1 cellular context compared by ENCODE assay signal in the genomic region with DNA sequence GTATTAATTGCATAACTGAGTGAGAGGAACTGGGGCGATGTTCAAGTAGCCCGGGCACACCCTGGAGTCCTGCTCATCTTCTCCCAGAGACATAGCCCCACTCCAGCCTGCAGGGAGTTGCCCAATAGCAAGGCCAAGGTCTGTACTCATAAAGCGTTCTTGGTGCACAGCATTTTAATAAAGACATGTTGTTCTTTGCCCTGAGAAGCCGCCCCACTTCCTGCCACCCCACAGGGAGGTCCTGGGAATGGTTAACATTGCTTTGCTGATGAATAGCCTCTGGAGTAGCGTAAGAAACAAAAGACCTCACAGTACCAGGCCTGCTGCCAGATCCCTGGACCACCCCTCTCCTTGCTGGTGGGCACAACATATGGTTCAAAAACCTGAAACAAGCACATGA.
A peak's percentile ranks its signal among the peaks of the same experiment; 100 is the strongest.
TF ChIP-seq lines count a peak whose summit lies in the region.

No MANE protein-coding gene starts in this region.

TF ChIP-seq in HepG2, 621 proteins besides CTCF, POLR2A, EP300 and RAD21 (continued from another document and continues in another):
- peak; percentile 88 for TF ChIP-seq CEBPG (CRISPR knock-in tag; IDR thresholded peaks at IDR 0.05)
- TF ChIP-seq, protein P1, sequence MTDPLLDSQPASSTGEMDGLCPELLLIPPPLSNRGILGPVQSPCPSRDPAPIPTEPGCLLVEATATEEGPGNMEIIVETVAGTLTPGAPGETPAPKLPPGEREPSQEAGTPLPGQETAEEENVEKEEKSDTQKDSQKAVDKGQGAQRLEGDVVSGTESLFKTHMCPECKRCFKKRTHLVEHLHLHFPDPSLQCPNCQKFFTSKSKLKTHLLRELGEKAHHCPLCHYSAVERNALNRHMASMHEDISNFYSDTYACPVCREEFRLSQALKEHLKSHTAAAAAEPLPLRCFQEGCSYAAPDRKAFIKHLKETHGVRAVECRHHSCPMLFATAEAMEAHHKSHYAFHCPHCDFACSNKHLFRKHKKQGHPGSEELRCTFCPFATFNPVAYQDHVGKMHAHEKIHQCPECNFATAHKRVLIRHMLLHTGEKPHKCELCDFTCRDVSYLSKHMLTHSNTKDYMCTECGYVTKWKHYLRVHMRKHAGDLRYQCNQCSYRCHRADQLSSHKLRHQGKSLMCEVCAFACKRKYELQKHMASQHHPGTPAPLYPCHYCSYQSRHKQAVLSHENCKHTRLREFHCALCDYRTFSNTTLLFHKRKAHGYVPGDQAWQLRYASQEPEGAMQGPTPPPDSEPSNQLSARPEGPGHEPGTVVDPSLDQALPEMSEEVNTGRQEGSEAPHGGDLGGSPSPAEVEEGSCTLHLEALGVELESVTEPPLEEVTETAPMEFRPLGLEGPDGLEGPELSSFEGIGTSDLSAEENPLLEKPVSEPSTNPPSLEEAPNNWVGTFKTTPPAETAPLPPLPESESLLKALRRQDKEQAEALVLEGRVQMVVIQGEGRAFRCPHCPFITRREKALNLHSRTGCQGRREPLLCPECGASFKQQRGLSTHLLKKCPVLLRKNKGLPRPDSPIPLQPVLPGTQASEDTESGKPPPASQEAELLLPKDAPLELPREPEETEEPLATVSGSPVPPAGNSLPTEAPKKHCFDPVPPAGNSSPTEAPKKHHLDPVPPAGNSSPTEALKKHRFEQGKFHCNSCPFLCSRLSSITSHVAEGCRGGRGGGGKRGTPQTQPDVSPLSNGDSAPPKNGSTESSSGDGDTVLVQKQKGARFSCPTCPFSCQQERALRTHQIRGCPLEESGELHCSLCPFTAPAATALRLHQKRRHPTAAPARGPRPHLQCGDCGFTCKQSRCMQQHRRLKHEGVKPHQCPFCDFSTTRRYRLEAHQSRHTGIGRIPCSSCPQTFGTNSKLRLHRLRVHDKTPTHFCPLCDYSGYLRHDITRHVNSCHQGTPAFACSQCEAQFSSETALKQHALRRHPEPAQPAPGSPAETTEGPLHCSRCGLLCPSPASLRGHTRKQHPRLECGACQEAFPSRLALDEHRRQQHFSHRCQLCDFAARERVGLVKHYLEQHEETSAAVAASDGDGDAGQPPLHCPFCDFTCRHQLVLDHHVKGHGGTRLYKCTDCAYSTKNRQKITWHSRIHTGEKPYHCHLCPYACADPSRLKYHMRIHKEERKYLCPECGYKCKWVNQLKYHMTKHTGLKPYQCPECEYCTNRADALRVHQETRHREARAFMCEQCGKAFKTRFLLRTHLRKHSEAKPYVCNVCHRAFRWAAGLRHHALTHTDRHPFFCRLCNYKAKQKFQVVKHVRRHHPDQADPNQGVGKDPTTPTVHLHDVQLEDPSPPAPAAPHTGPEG (CRISPR knock-in tag; IDR thresholded peaks at IDR 0.05): no peak
- no peak for TF ChIP-seq ZNF747 (CRISPR knock-in tag; IDR thresholded peaks at IDR 0.05; ENCODE audit: borderline replicate concordance)
- TF ChIP-seq PTBP1 (IDR thresholded peaks at IDR 0.05; ENCODE audit: low read depth, low read length, poor library complexity, severe bottlenecking): no peak
- TF ChIP-seq KLF12 (CRISPR knock-in tag; IDR thresholded peaks at IDR 0.05; ENCODE audit: borderline replicate concordance): no peak
- no peak for TF ChIP-seq CC2D1A (CRISPR knock-in tag; IDR thresholded peaks at IDR 0.05)
- TF ChIP-seq SMARCC2 (IDR thresholded peaks at IDR 0.05): no peak
- peak; percentile 33 for TF ChIP-seq TEAD3 (CRISPR knock-in tag; optimal IDR thresholded peaks at IDR 0.05; ENCODE audit: borderline replicate concordance)
- no peak for TF ChIP-seq HCFC1 (IDR thresholded peaks at IDR 0.05; ENCODE audit: low read depth, low read length)
- TF ChIP-seq HMG20B (CRISPR knock-in tag; conservative IDR thresholded peaks at IDR 0.05): no peak
- no peak for TF ChIP-seq SNRNP70 (IDR thresholded peaks at IDR 0.05; ENCODE audit: low read depth, low read length)
- TF ChIP-seq, protein P2, sequence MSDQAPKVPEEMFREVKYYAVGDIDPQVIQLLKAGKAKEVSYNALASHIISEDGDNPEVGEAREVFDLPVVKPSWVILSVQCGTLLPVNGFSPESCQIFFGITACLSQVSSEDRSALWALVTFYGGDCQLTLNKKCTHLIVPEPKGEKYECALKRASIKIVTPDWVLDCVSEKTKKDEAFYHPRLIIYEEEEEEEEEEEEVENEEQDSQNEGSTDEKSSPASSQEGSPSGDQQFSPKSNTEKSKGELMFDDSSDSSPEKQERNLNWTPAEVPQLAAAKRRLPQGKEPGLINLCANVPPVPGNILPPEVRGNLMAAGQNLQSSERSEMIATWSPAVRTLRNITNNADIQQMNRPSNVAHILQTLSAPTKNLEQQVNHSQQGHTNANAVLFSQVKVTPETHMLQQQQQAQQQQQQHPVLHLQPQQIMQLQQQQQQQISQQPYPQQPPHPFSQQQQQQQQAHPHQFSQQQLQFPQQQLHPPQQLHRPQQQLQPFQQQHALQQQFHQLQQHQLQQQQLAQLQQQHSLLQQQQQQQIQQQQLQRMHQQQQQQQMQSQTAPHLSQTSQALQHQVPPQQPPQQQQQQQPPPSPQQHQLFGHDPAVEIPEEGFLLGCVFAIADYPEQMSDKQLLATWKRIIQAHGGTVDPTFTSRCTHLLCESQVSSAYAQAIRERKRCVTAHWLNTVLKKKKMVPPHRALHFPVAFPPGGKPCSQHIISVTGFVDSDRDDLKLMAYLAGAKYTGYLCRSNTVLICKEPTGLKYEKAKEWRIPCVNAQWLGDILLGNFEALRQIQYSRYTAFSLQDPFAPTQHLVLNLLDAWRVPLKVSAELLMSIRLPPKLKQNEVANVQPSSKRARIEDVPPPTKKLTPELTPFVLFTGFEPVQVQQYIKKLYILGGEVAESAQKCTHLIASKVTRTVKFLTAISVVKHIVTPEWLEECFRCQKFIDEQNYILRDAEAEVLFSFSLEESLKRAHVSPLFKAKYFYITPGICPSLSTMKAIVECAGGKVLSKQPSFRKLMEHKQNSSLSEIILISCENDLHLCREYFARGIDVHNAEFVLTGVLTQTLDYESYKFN (CRISPR knock-in tag; conservative IDR thresholded peaks at IDR 0.05): peak; percentile 36; the same call in 1 of the 2 replicates
- TF ChIP-seq BHLHE40 (IDR thresholded peaks at IDR 0.05; ENCODE audit: low read length): no peak
- TF ChIP-seq ZNF34 (CRISPR knock-in tag; IDR thresholded peaks at IDR 0.05; ENCODE audit: borderline replicate concordance): no peak
- TF ChIP-seq, protein P3, sequence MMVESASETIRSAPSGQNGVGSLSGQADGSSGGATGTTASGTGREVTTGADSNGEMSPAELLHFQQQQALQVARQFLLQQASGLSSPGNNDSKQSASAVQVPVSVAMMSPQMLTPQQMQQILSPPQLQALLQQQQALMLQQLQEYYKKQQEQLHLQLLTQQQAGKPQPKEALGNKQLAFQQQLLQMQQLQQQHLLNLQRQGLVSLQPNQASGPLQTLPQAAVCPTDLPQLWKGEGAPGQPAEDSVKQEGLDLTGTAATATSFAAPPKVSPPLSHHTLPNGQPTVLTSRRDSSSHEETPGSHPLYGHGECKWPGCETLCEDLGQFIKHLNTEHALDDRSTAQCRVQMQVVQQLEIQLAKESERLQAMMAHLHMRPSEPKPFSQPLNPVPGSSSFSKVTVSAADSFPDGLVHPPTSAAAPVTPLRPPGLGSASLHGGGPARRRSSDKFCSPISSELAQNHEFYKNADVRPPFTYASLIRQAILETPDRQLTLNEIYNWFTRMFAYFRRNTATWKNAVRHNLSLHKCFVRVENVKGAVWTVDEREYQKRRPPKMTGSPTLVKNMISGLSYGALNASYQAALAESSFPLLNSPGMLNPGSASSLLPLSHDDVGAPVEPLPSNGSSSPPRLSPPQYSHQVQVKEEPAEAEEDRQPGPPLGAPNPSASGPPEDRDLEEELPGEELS (CRISPR knock-in tag; IDR thresholded peaks at IDR 0.05): no peak
- 0 out of 2 replicates have a peak, but pooled peaks have one; percentile 20 for TF ChIP-seq ZNF556 (CRISPR knock-in tag; IDR thresholded peaks at IDR 0.05; ENCODE audit: borderline replicate concordance)
- no peak for TF ChIP-seq MTA1 (CRISPR knock-in tag; IDR thresholded peaks at IDR 0.05; ENCODE audit: borderline replicate concordance)
- no peak for TF ChIP-seq ZNF430 (CRISPR knock-in tag; IDR thresholded peaks at IDR 0.05)
- TF ChIP-seq, protein P4, sequence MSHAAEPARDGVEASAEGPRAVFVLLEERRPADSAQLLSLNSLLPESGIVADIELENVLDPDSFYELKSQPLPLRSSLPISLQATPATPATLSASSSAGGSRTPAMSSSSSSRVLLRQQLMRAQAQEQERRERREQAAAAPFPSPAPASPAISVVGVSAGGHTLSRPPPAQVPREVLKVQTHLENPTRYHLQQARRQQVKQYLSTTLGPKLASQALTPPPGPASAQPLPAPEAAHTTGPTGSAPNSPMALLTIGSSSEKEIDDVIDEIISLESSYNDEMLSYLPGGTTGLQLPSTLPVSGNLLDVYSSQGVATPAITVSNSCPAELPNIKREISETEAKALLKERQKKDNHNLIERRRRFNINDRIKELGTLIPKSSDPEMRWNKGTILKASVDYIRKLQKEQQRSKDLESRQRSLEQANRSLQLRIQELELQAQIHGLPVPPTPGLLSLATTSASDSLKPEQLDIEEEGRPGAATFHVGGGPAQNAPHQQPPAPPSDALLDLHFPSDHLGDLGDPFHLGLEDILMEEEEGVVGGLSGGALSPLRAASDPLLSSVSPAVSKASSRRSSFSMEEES (CRISPR knock-in tag; IDR thresholded peaks at IDR 0.05): peak; percentile 50; the same call in 1 of the 2 replicates
- peak; percentile 33; the same call in 1 of the 2 replicates for TF ChIP-seq RARA (CRISPR knock-in tag; IDR thresholded peaks at IDR 0.05)
- TF ChIP-seq SIN3A (IDR thresholded peaks at IDR 0.05; ENCODE audit: borderline replicate concordance, low read depth, low read length): no peak
- 0 out of 2 replicates have a peak, but pooled peaks have one; percentile 24 for TF ChIP-seq NR2F2 (IDR thresholded peaks at IDR 0.05; ENCODE audit: borderline replicate concordance, low read depth)
- TF ChIP-seq SOX6 (IDR thresholded peaks at IDR 0.05): no peak
- TF ChIP-seq SOX6 (CRISPR knock-in tag; IDR thresholded peaks at IDR 0.05): no peak; the same call in 1 of the 2 replicates
- TF ChIP-seq ZNF598 (CRISPR knock-in tag; IDR thresholded peaks at IDR 0.05; ENCODE audit: borderline replicate concordance): no peak
- TF ChIP-seq ETV5 (CRISPR knock-in tag; IDR thresholded peaks at IDR 0.05; ENCODE audit: borderline replicate concordance): peak; percentile 73; the same call in 1 of the 2 replicates
- TF ChIP-seq, protein P5, sequence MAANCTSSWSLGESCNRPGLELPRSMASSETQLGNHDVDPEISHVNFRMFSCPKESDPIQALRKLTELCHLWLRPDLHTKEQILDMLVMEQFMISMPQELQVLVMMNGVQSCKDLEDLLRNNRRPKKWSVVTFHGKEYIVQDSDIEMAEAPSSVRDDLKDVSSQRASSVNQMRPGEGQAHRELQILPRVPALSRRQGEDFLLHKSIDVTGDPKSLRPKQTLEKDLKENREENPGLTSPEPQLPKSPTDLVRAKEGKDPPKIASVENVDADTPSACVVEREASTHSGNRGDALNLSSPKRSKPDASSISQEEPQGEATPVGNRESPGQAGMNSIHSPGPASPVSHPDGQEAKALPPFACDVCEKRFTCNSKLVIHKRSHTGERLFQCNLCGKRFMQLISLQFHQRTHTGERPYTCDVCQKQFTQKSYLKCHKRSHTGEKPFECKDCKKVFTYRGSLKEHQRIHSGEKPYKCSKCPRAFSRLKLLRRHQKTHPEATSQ (CRISPR knock-in tag; IDR thresholded peaks at IDR 0.05; ENCODE audit: borderline replicate concordance): no peak
- TF ChIP-seq MIER2 (CRISPR knock-in tag; IDR thresholded peaks at IDR 0.05): 0 out of 2 replicates have a peak, but pooled peaks have one; percentile 43
- TF ChIP-seq HNRNPUL1 (IDR thresholded peaks at IDR 0.05; ENCODE audit: low read depth, low read length): no peak
- TF ChIP-seq NR3C1 (CRISPR knock-in tag; IDR thresholded peaks at IDR 0.05): no peak
- TF ChIP-seq SP4 (CRISPR knock-in tag; IDR thresholded peaks at IDR 0.05): 0 out of 2 replicates have a peak, but pooled peaks have one; percentile 11
- TF ChIP-seq ZFP62 (CRISPR knock-in tag; IDR thresholded peaks at IDR 0.05): no peak
- TF ChIP-seq, protein P6, sequence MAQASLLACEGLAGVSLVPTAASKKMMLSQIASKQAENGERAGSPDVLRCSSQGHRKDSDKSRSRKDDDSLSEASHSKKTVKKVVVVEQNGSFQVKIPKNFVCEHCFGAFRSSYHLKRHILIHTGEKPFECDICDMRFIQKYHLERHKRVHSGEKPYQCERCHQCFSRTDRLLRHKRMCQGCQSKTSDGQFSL (CRISPR knock-in tag; IDR thresholded peaks at IDR 0.05): no peak
- TF ChIP-seq KAT8 (CRISPR knock-in tag; IDR thresholded peaks at IDR 0.05): no peak; the same call in 1 of the 2 replicates
- no peak for TF ChIP-seq CAMTA2 (CRISPR knock-in tag; IDR thresholded peaks at IDR 0.05; ENCODE audit: borderline replicate concordance)
- TF ChIP-seq, protein P7, sequence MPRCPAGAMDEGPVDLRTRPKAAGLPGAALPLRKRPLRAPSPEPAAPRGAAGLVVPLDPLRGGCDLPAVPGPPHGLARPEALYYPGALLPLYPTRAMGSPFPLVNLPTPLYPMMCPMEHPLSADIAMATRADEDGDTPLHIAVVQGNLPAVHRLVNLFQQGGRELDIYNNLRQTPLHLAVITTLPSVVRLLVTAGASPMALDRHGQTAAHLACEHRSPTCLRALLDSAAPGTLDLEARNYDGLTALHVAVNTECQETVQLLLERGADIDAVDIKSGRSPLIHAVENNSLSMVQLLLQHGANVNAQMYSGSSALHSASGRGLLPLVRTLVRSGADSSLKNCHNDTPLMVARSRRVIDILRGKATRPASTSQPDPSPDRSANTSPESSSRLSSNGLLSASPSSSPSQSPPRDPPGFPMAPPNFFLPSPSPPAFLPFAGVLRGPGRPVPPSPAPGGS (CRISPR knock-in tag; IDR thresholded peaks at IDR 0.05): no peak
- TF ChIP-seq FOSL2 (CRISPR knock-in tag; IDR thresholded peaks at IDR 0.05): 0 out of 2 replicates have a peak, but pooled peaks have one; percentile 8
- TF ChIP-seq HHEX (CRISPR knock-in tag; IDR thresholded peaks at IDR 0.05): no peak
- TF ChIP-seq, protein P8, sequence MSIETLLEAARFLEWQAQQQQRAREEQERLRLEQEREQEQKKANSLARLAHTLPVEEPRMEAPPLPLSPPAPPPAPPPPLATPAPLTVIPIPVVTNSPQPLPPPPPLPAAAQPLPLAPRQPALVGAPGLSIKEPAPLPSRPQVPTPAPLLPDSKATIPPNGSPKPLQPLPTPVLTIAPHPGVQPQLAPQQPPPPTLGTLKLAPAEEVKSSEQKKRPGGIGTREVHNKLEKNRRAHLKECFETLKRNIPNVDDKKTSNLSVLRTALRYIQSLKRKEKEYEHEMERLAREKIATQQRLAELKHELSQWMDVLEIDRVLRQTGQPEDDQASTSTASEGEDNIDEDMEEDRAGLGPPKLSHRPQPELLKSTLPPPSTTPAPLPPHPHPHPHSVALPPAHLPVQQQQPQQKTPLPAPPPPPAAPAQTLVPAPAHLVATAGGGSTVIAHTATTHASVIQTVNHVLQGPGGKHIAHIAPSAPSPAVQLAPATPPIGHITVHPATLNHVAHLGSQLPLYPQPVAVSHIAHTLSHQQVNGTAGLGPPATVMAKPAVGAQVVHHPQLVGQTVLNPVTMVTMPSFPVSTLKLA (IDR thresholded peaks at IDR 0.05): no peak
- TF ChIP-seq STAT5B (CRISPR knock-in tag; IDR thresholded peaks at IDR 0.05): no peak
- peak; percentile 38; the same call in 1 of the 2 replicates for TF ChIP-seq HNF4A (CRISPR knock-in tag; IDR thresholded peaks at IDR 0.05)
- TF ChIP-seq, protein P9, sequence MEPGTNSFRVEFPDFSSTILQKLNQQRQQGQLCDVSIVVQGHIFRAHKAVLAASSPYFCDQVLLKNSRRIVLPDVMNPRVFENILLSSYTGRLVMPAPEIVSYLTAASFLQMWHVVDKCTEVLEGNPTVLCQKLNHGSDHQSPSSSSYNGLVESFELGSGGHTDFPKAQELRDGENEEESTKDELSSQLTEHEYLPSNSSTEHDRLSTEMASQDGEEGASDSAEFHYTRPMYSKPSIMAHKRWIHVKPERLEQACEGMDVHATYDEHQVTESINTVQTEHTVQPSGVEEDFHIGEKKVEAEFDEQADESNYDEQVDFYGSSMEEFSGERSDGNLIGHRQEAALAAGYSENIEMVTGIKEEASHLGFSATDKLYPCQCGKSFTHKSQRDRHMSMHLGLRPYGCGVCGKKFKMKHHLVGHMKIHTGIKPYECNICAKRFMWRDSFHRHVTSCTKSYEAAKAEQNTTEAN (CRISPR knock-in tag; conservative IDR thresholded peaks at IDR 0.05): no peak
- TF ChIP-seq ZNF652 (CRISPR knock-in tag; IDR thresholded peaks at IDR 0.05; ENCODE audit: borderline replicate concordance, low read depth): peak; percentile 62; the same call in 1 of the 2 replicates
